In the genomic region with DNA sequence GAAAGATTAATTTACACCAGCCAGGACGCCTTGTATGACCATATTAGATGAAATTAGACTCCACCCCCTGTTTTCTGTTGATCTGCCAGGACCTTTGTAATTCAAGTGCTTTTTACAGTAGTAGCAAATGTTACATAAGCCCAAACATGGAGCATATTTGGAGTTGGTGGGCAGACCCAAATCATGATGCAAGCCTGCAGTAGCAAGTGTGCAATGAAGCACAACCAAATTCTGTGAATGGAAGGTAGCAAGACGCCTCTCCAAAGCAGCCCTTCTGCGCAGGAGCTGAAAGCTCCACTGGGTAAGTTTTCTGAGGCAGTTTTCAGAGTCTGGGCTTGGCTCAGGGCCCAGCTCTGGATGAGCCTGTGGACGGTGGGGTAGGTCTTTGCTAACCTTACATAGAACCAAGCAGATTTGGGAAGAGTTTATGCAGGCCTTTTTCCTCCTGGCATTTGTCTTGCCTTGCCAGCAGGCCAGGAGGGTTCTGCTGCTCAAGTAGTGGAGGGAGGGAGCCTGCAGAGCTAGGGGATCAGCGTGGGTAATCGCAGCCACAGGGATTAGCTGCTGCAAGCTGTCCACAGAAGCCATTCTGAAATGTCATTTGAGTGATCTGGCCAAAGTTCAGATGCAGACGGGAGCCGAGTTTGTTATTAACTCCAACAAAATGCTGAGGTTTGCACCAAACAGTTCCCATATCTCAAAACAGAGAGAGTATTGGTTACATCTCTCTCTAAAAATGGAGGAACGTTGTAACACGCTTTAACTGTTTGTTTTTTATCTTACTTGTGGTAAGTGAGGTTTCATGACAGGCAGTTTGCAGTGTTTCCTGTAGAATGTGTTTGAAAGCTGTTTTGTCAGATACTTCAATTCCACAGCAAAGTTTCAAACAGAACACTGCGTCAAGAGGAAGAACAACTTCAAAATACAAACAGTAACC, we compare ENCODE assay signal across 8 cellular contexts. TPM values are rescaled to one million over a fixed set of nuclear protein-coding genes. Genes with fewer than 3 reads are reported as not detected.
A peak's percentile ranks its signal among the peaks of the same experiment; 100 is the strongest.
DNase-seq lines count a peak whose midpoint lies in the region; ATAC-seq, FAIRE-seq and TF ChIP-seq lines count a peak whose summit lies in the region.

No MANE protein-coding gene starts in this region.

- peak overlapping the region; percentile 82 to 95 (median 91) for H3K27ac Mint-ChIP-seq in CD14-positive monocyte
- H3K27ac Mint-ChIP-seq in stimulated activated effector memory CD8-positive, alpha-beta T cell treated with anti-CD3 and anti-CD28 coated beads, Interleukin-12 subunit alpha, Interleukin-12 subunit beta, amount 100 ng/mL, for 72 hours = peak overlapping the region; percentile 92

- in situ Hi-C loops in astrocyte of the spinal cord (cut with HindIII; ENCODE audit: low sequenced_read_pairs) = no loop called here

- H3K4me1 Mint-ChIP-seq in CD14-positive monocyte = peaks cover 66% of the 10 kb centered on the region
- H3K4me1 Mint-ChIP-seq in stimulated activated effector memory CD8-positive, alpha-beta T cell treated with anti-CD3 and anti-CD28 coated beads, Interleukin-12 subunit alpha, Interleukin-12 subunit beta, amount 100 ng/mL, for 72 hours = peaks cover 97% of the 10 kb centered on the region

- peak; percentile 75 for FAIRE-seq in RCC 7860 (lab: Jason Lieb, UNC)

- no peak for TF ChIP-seq CTCF in CD14-positive monocyte (IDR thresholded peaks at IDR 0.05)
- no peak for TF ChIP-seq CTCF in astrocyte of the spinal cord (IDR thresholded peaks at IDR 0.05; ENCODE audit: low read depth, low read length)

- no peaks in the 10 kb centered on the region for H3K27me3 Mint-ChIP-seq in CD14-positive monocyte (ENCODE audit: low read depth in 3 of 3)

- ATAC-seq in GM19035 (IDR thresholded peaks at IDR 0.05; ENCODE audit: unreplicated experiment) (peak; percentile 53), HG03139 (IDR thresholded peaks at IDR 0.05; ENCODE audit: unreplicated experiment) (peak; percentile 57)
- ATAC-seq in stimulated activated effector memory CD8-positive, alpha-beta T cell treated with anti-CD3 and anti-CD28 coated beads, Interleukin-12 subunit alpha, Interleukin-12 subunit beta, amount 100 ng/mL, for 72 hours = peak; percentile 71

- H3K36me3 Mint-ChIP-seq in CD14-positive monocyte = peaks cover 14 to 16% of the 10 kb centered on the region in 2 donors
- H3K36me3 Mint-ChIP-seq in stimulated activated effector memory CD8-positive, alpha-beta T cell treated with anti-CD3 and anti-CD28 coated beads, Interleukin-12 subunit alpha, Interleukin-12 subunit beta, amount 100 ng/mL, for 72 hours = peaks cover 17% of the 10 kb centered on the region

- DNase-seq in CD14-positive monocyte (ENCODE audit: low spot score) = no peak
- DNase-seq in RCC 7860 (ENCODE audit: low spot score) = peak; percentile 44
- peak; percentile 69 for DNase-seq in astrocyte of the spinal cord (ENCODE audit: low read depth, low spot score)
- DNase-seq in iris pigment epithelial cell (ENCODE audit: low read depth) = peak; percentile 90
- DNase-seq in stimulated activated effector memory CD8-positive, alpha-beta T cell treated with anti-CD3 and anti-CD28 coated beads, Interleukin-12 subunit alpha, Interleukin-12 subunit beta, amount 100 ng/mL, for 72 hours (ENCODE audit: low spot score in 2 of 2) = peak in 1 of 2 donors; percentile 63
- DNase-seq in NCI-H1048 (lab: John Stamatoyannopoulos, UW) = no peak

- H3K4me3 Mint-ChIP-seq in CD14-positive monocyte = peak overlapping the region; percentile 61 to 83
- peak overlapping the region; percentile 77 for H3K4me3 Mint-ChIP-seq in stimulated activated effector memory CD8-positive, alpha-beta T cell treated with anti-CD3 and anti-CD28 coated beads, Interleukin-12 subunit alpha, Interleukin-12 subunit beta, amount 100 ng/mL, for 72 hours

- no peaks in the 10 kb centered on the region for H3K9me3 Mint-ChIP-seq in CD14-positive monocyte
- no peaks in the 10 kb centered on the region for H3K9me3 Mint-ChIP-seq in stimulated activated effector memory CD8-positive, alpha-beta T cell treated with anti-CD3 and anti-CD28 coated beads, Interleukin-12 subunit alpha, Interleukin-12 subunit beta, amount 100 ng/mL, for 72 hours

- intact Hi-C loops in CD14-positive monocyte (cut with micrococcal nuclease) = loop anchor here in 1 of 2 donors (5.0 kb wide), 1 partner anchor 36 kb away; no protein-coding TSS in a partner anchor

- no peak overlapping the region for H3K4me3 ChIP-seq in astrocyte of the spinal cord (ENCODE audit: low read depth, low read length)

RNA-seq across cellular contexts. Expression of a gene that starts 55.4 kb away (rescaled TPM):
- 100 to 1,000 TPM; 101 to 135 TPM for polyA plus RNA-seq in CD14-positive monocyte

RNA-seq across cellular contexts. Expression of a gene that starts 55.8 kb away (rescaled TPM):
- polyA plus RNA-seq in CD14-positive monocyte = not detected

Comparison
In these comparisons a context has a peak if more than half of its experiments do, and no peak if none do; other contexts are left out.
1. DNase-seq: peak in RCC 7860 (single experiment), astrocyte of the spinal cord (single experiment) and iris pigment epithelial cell (single experiment); none in CD14-positive monocyte (single experiment) and NCI-H1048 (single experiment).
2. Peak in every context shown above with its lines, with median percentiles within 50 percentile points of each other: ATAC-seq.